In genomic region chr6:30705620-30706019, GRCh38 we compare ENCODE assay signal across 19 cellular contexts. TPM values are rescaled to one million over a fixed set of nuclear protein-coding genes. Genes with fewer than 3 reads are reported as not detected.
A peak's percentile ranks its signal among the peaks of the same experiment; 100 is the strongest.
DNase-seq lines count a peak whose midpoint lies in the region; ATAC-seq, FAIRE-seq and TF ChIP-seq lines count a peak whose summit lies in the region.
"Had no signal": no experiment of that assay in that cellular context is flagged by ENCODE, and none has a peak within 500 bp of the region (broad histone marks: within the 10 kb centered on the region; RNA-seq: fewer than 3 reads in every experiment).

No MANE protein-coding gene starts in this region.

- H3K27ac ChIP-seq in kidney (ENCODE audit: low read depth in 2 of 2, low read length in 2 of 2) (no peak overlapping the region), gastrocnemius medialis (peak overlapping the region; percentile 10 to 77 (median 67))
- H3K27ac ChIP-seq: 22Rv1 had no signal

- peaks cover 5% of the 10 kb centered on the region for H3K4me1 Mint-ChIP-seq in activated CD4-positive, alpha-beta T cell treated with anti-CD3 and anti-CD28 coated beads, Interleukin-2, amount 10 ng/mL, durations not matched to agents 7 days and 5 days
- peaks cover 7% of the 10 kb centered on the region for H3K4me1 Mint-ChIP-seq in endothelial cell (ENCODE audit: unreplicated experiment)

- H3K36me3 ChIP-seq in kidney (ENCODE audit: control insufficient read depth in 1 of 2, insufficient read depth in 2 of 2, low read length in 2 of 2) (peaks cover 0 to 13% of the 10 kb centered on the region in 2 donors), gastrocnemius medialis (peaks cover 0 to 63% of the 10 kb centered on the region in 2 donors)

- POLR2A ChIA-PET in activated CD4-positive, alpha-beta T cell treated with anti-CD3 and anti-CD28 coated beads, Interleukin-2, amount 10 ng/mL, durations not matched to agents 7 days and 5 days (lab: Charles Lee) = no interaction called here

- H3K9me3 ChIP-seq in kidney (ENCODE audit: control insufficient read depth in 1 of 2, low read length in 2 of 2) = no peaks in the 10 kb centered on the region
- no peaks in the 10 kb centered on the region for H3K9me3 ChIP-seq in gastrocnemius medialis

- TF ChIP-seq CTCF in endothelial cell (IDR thresholded peaks at IDR 0.05; ENCODE audit: unreplicated experiment) (no peak), kidney (IDR thresholded peaks at IDR 0.05; ENCODE audit: borderline replicate concordance, extremely low read depth, insufficient read depth) (no peak), gastrocnemius medialis (IDR thresholded peaks at IDR 0.05 in 4 of 5, conservative IDR thresholded peaks at IDR 0.05 in 1 of 5) (no peak)

- in situ Hi-C loops in gastrocnemius medialis (cut with MboI; ENCODE audit: low sequenced_read_pairs in 4 of 4) = no loop called here

- peaks cover 42% of the 10 kb centered on the region for H3K36me3 Mint-ChIP-seq in activated CD4-positive, alpha-beta T cell treated with anti-CD3 and anti-CD28 coated beads, Interleukin-2, amount 10 ng/mL, durations not matched to agents 7 days and 5 days (ENCODE audit: low read depth)
- peaks cover 51% of the 10 kb centered on the region for H3K36me3 Mint-ChIP-seq in endothelial cell (ENCODE audit: low read depth, unreplicated experiment)

- intact Hi-C loops in kidney (cut with DNase I) (no loop called here), gastrocnemius medialis (cut with DNase I; ENCODE audit: low total_unique reads) (no loop called here)

- H3K4me1 ChIP-seq in kidney (ENCODE audit: control insufficient read depth in 1 of 2, insufficient read depth in 1 of 2, low read depth in 1 of 2, low read length in 2 of 2) = peaks cover 7 to 18% of the 10 kb centered on the region in 2 donors
- H3K4me1 ChIP-seq in gastrocnemius medialis = peaks cover 7 to 10% of the 10 kb centered on the region in 2 donors

- FAIRE-seq in kidney (lab: Jason Lieb, UNC) = no peak
- FAIRE-seq: H54, RCC 7860 had no signal

- no peak overlapping the region for H3K9ac ChIP-seq in kidney (ENCODE audit: low read length in 2 of 2)

- no peak overlapping the region for H3K4me3 Mint-ChIP-seq in activated CD4-positive, alpha-beta T cell treated with anti-CD3 and anti-CD28 coated beads, Interleukin-2, amount 10 ng/mL, durations not matched to agents 7 days and 5 days
- peak overlapping the region; percentile 33 for H3K4me3 Mint-ChIP-seq in endothelial cell (ENCODE audit: unreplicated experiment)
- H3K4me3 Mint-ChIP-seq: CD14-positive monocyte had no signal

- peak; percentile 59 to 98 for ATAC-seq in gastrocnemius medialis

- H3K9me3 Mint-ChIP-seq in activated CD4-positive, alpha-beta T cell treated with anti-CD3 and anti-CD28 coated beads, Interleukin-2, amount 10 ng/mL, durations not matched to agents 7 days and 5 days = no peaks in the 10 kb centered on the region
- no peaks in the 10 kb centered on the region for H3K9me3 Mint-ChIP-seq in endothelial cell (ENCODE audit: unreplicated experiment)
- H3K9me3 Mint-ChIP-seq: CD14-positive monocyte had no signal

- DNase-seq in activated CD4-positive, alpha-beta T cell treated with anti-CD3 and anti-CD28 coated beads, Interleukin-2, amount 10 ng/mL, durations not matched to agents 7 days and 5 days = no peak
- DNase-seq in activated CD4-positive, alpha-beta T cell treated with anti-CD3 and anti-CD28 coated beads for 1 hour = no peak
- DNase-seq in endothelial cell (ENCODE audit: low spot score) = no peak
- DNase-seq in kidney = peak; percentile 20
- DNase-seq in gastrocnemius medialis = peak in 1 of 2 donors; percentile 70
- DNase-seq in RKO (ENCODE audit: low spot score) = no peak
- no peak for DNase-seq in pons (ENCODE audit: low spot score)
- no peak for DNase-seq in NCI-H69 (lab: John Stamatoyannopoulos, UW)
- DNase-seq: COR-L47, DMS 273 treated with DMSO at 0.1 percent for 48 hours, DND-41, NCI-H1105, NCI-H2081 treated with DMSO at 0.1 percent for 48 hours, NCI-H510A, NCI-H774 had no signal

- CTCF ChIA-PET in activated CD4-positive, alpha-beta T cell treated with anti-CD3 and anti-CD28 coated beads, Interleukin-2, amount 10 ng/mL, durations not matched to agents 7 days and 5 days (lab: Charles Lee) = interaction anchor here (0.9 to 2.3 kb wide), 3 partner anchors 16 to 27 kb away, joined by 3 to 6 read pairs (median 3); no protein-coding TSS in a partner anchor

- no peaks in the 10 kb centered on the region for H3K27me3 ChIP-seq in gastrocnemius medialis

- TF ChIP-seq POLR2A in gastrocnemius medialis (IDR thresholded peaks at IDR 0.05) = no peak

- peak overlapping the region; percentile 27 for H3K27ac Mint-ChIP-seq in activated CD4-positive, alpha-beta T cell treated with anti-CD3 and anti-CD28 coated beads, Interleukin-2, amount 10 ng/mL, durations not matched to agents 7 days and 5 days
- no peak overlapping the region for H3K27ac Mint-ChIP-seq in endothelial cell (ENCODE audit: unreplicated experiment)

- H3K4me3 ChIP-seq in kidney (ENCODE audit: low read length in 2 of 2) (no peak overlapping the region), gastrocnemius medialis (no peak overlapping the region)

- no peaks in the 10 kb centered on the region for H3K27me3 Mint-ChIP-seq in activated CD4-positive, alpha-beta T cell treated with anti-CD3 and anti-CD28 coated beads, Interleukin-2, amount 10 ng/mL, durations not matched to agents 7 days and 5 days
- H3K27me3 Mint-ChIP-seq in endothelial cell (ENCODE audit: unreplicated experiment) = peaks cover 7% of the 10 kb centered on the region

RNA-seq across cellular contexts. Expression of gene MDC1, which starts 11.5 kb away (rescaled TPM):
- 10 to 100 TPM; 46.8 to 53.2 TPM for total RNA-seq in activated CD4-positive, alpha-beta T cell treated with anti-CD3 and anti-CD28 coated beads, Interleukin-2, amount 10 ng/mL, durations not matched to agents 7 days and 5 days
- total RNA-seq in endothelial cell (ENCODE audit: unreplicated experiment) = 51.7 TPM
- 47.9 TPM for total RNA-seq in kidney
- polyA plus RNA-seq in kidney (ENCODE audit: insufficient read depth, low read depth, low replicate concordance) = 9.5 TPM
- total RNA-seq in gastrocnemius medialis = 1 to 10 TPM; 3.6 to 8.9 (median 6.2) TPM

RNA-seq across cellular contexts. Expression of gene TUBB, which starts 14.5 kb away (rescaled TPM):
- 1,000 to 10,000 TPM; 1,494 to 1,661 TPM for total RNA-seq in activated CD4-positive, alpha-beta T cell treated with anti-CD3 and anti-CD28 coated beads, Interleukin-2, amount 10 ng/mL, durations not matched to agents 7 days and 5 days
- total RNA-seq in endothelial cell (ENCODE audit: unreplicated experiment) (1,094 TPM), kidney (295 TPM), gastrocnemius medialis (100 to 1,000 TPM in 3 of 4 donors, 10 to 100 TPM in 1; 79.7 to 294 (median 193) TPM)
- polyA plus RNA-seq in kidney (ENCODE audit: insufficient read depth, low read depth, low replicate concordance) = 197 TPM

RNA-seq across cellular contexts. Expression of gene NRM, which starts 14.8 kb away (rescaled TPM):
- 10 to 100 TPM; 43.1 to 58.8 TPM for total RNA-seq in activated CD4-positive, alpha-beta T cell treated with anti-CD3 and anti-CD28 coated beads, Interleukin-2, amount 10 ng/mL, durations not matched to agents 7 days and 5 days
- total RNA-seq in endothelial cell (ENCODE audit: unreplicated experiment) (26.0 TPM), kidney (14.2 TPM), gastrocnemius medialis (1 to 10 TPM in 3 of 4 donors, under 1 TPM in 1; 0.32 to 2.0 (median 1.4) TPM)
- polyA plus RNA-seq in kidney (ENCODE audit: insufficient read depth, low read depth, low replicate concordance) = 14.2 TPM

RNA-seq across cellular contexts. Expression of gene PPP1R18, which starts 19.2 kb away (rescaled TPM):
- 100 to 1,000 TPM; 243 to 272 TPM for total RNA-seq in activated CD4-positive, alpha-beta T cell treated with anti-CD3 and anti-CD28 coated beads, Interleukin-2, amount 10 ng/mL, durations not matched to agents 7 days and 5 days
- total RNA-seq in endothelial cell (ENCODE audit: unreplicated experiment) = 285 TPM
- total RNA-seq in kidney = 51.9 TPM
- 17.1 TPM for polyA plus RNA-seq in kidney (ENCODE audit: insufficient read depth, low read depth, low replicate concordance)
- 10 to 100 TPM in 3 of 4 donors, 1 to 10 TPM in 1; 4.4 to 16.9 (median 12.4) TPM for total RNA-seq in gastrocnemius medialis

RNA-seq across cellular contexts. Expression of gene DHX16, which starts 32.8 kb away (rescaled TPM):
- 10 to 100 TPM; 40.4 to 40.7 TPM for total RNA-seq in activated CD4-positive, alpha-beta T cell treated with anti-CD3 and anti-CD28 coated beads, Interleukin-2, amount 10 ng/mL, durations not matched to agents 7 days and 5 days
- 38.5 TPM for total RNA-seq in endothelial cell (ENCODE audit: unreplicated experiment)
- 30.5 TPM for total RNA-seq in kidney
- 26.7 TPM for polyA plus RNA-seq in kidney (ENCODE audit: insufficient read depth, low read depth, low replicate concordance)
- total RNA-seq in gastrocnemius medialis = 10 to 100 TPM; 39.1 to 74.8 (median 49.4) TPM

Comparison
In these comparisons a context has a peak if more than half of its experiments do, and no peak if none do; other contexts are left out.
1. H3K27ac ChIP-seq: peak in gastrocnemius medialis (4 of 4); none in kidney (0 of 2).